In genomic region chr1:154944422-154945159, GRCh38 we compare ENCODE assay signal across 9 cellular contexts. TPM values are rescaled to one million over a fixed set of nuclear protein-coding genes. Genes with fewer than 3 reads are reported as not detected.
A peak's percentile ranks its signal among the peaks of the same experiment; 100 is the strongest.
DNase-seq lines count a peak whose midpoint lies in the region; ATAC-seq and TF ChIP-seq lines count a peak whose summit lies in the region.
"Had no signal": no experiment of that assay in that cellular context is flagged by ENCODE, and none has a peak within 500 bp of the region (broad histone marks: within the 10 kb centered on the region; RNA-seq: fewer than 3 reads in every experiment).

No MANE protein-coding gene starts in this region.

- peaks cover 46% of the 10 kb centered on the region for H3K36me3 ChIP-seq in CD4-positive, CD25-positive, alpha-beta regulatory T cell (ENCODE audit: control insufficient read depth, insufficient read depth, low read length)

- in situ Hi-C loops in ACHN (cut with HindIII; ENCODE audit: low pct_ligation_motif_present, low pct_unique_long_range_greater_than_20kb, low sequenced_read_pairs) = no loop called here

- peaks cover 19% of the 10 kb centered on the region for H3K36me3 Mint-ChIP-seq in CD4-positive, CD25-positive, alpha-beta regulatory T cell
- H3K36me3 Mint-ChIP-seq in naive B cell (peaks cover 4 to 24% of the 10 kb centered on the region in 2 donors), natural killer cell (no peaks in the 10 kb centered on the region)

- H3K9me3 ChIP-seq in CD4-positive, CD25-positive, alpha-beta regulatory T cell (ENCODE audit: control insufficient read depth in 2 of 2, low read length in 2 of 2) = no peaks in the 10 kb centered on the region

- peak overlapping the region in 2 of 4 donors; percentile 38 to 90 for H3K4me3 Mint-ChIP-seq in CD4-positive, CD25-positive, alpha-beta regulatory T cell
- H3K4me3 Mint-ChIP-seq in naive B cell (peak overlapping the region in 5 of 8 donors; percentile 63 to 77 (median 71)), natural killer cell (no peak overlapping the region)

- POLR2A ChIA-PET in GM10248 (lab: Yijun Ruan, JAX) = interaction anchor here (0.8 to 1.6 kb wide), 3 partner anchors 8 to 10 kb away, joined by 3 to 5 read pairs (median 3); partner anchors contain the start of gene PMVK

- no peak for TF ChIP-seq CTCF in natural killer cell (IDR thresholded peaks at IDR 0.05)
- no peak for TF ChIP-seq CTCF in GM10248 (IDR thresholded peaks at IDR 0.05; ENCODE audit: control extremely low read depth, extremely low read depth, low read depth, missing control alignments)

- DNase-seq in CD4-positive, CD25-positive, alpha-beta regulatory T cell = no peak
- DNase-seq in NAMALWA (ENCODE audit: low spot score) (peak; percentile 86), caudate nucleus (lab: John Stamatoyannopoulos, UW) (no peak), naive B cell (no peak), natural killer cell (no peak), ACHN (no peak), GM10248 (ENCODE audit: extremely low spot score) (no peak)
- DNase-seq in stimulated activated CD4-positive, alpha-beta T cell treated with anti-CD3 and anti-CD28 coated beads, Interleukin-2, amount 100 ng/mL, for 24 hours = no peak
- DNase-seq: brain microvascular endothelial cell had no signal

- peaks cover 6% of the 10 kb centered on the region for H3K27me3 Mint-ChIP-seq in CD4-positive, CD25-positive, alpha-beta regulatory T cell
- H3K27me3 Mint-ChIP-seq in naive B cell (no peaks in the 10 kb centered on the region), natural killer cell (ENCODE audit: low read depth in 2 of 2) (no peaks in the 10 kb centered on the region)

- CTCF ChIA-PET in GM10248 (lab: Yijun Ruan, JAX) = interaction anchor here (0.6 to 3.3 kb wide), 29 partner anchors 9 to 464 kb away, joined by 3 to 26 read pairs (median 4); partner anchors contain the start of genes ADAM15, EFNA4, PYGO2 and SHC1

- H3K27ac Mint-ChIP-seq in CD4-positive, CD25-positive, alpha-beta regulatory T cell = peak overlapping the region; percentile 85 to 92 (median 92)
- H3K27ac Mint-ChIP-seq in naive B cell (peak overlapping the region in 5 of 6 donors; percentile 76 to 91 (median 87)), natural killer cell (peak overlapping the region in 1 of 2 donors; percentile 73)

- intact Hi-C loops in natural killer cell (cut with micrococcal nuclease) = no loop called here

- peaks cover 0 to 5% (median 0%) of the 10 kb centered on the region in 7 donors for H3K9me3 Mint-ChIP-seq in CD4-positive, CD25-positive, alpha-beta regulatory T cell
- peaks cover 0 to 1% (median 0%) of the 10 kb centered on the region in 7 donors for H3K9me3 Mint-ChIP-seq in naive B cell
- no peaks in the 10 kb centered on the region for H3K9me3 Mint-ChIP-seq in natural killer cell

- no peak overlapping the region for H3K4me3 ChIP-seq in CD4-positive, CD25-positive, alpha-beta regulatory T cell (ENCODE audit: low read depth, low read length)

- peaks cover 9 to 72% (median 52%) of the 10 kb centered on the region in 4 donors for H3K4me1 Mint-ChIP-seq in CD4-positive, CD25-positive, alpha-beta regulatory T cell
- peaks cover 49 to 59% (median 56%) of the 10 kb centered on the region in 3 donors for H3K4me1 Mint-ChIP-seq in naive B cell
- H3K4me1 Mint-ChIP-seq in natural killer cell = peaks cover 4 to 28% of the 10 kb centered on the region in 2 donors

- H3K27me3 ChIP-seq in CD4-positive, CD25-positive, alpha-beta regulatory T cell (ENCODE audit: control insufficient read depth, insufficient read depth, low read length) = no peaks in the 10 kb centered on the region
- H3K27me3 ChIP-seq: brain microvascular endothelial cell had no signal

- no peak for ATAC-seq in CD4-positive, CD25-positive, alpha-beta regulatory T cell (ENCODE audit: low read depth in 2 of 2)
- ATAC-seq in naive B cell (ENCODE audit: low read depth in 2 of 2) (no peak), natural killer cell (no peak)

- H3K27ac ChIP-seq in CD4-positive, CD25-positive, alpha-beta regulatory T cell (ENCODE audit: insufficient read depth, low read length, poor library complexity, severe bottlenecking) = peak overlapping the region; percentile 86
- peak overlapping the region; percentile 48 for H3K27ac ChIP-seq in caudate nucleus (ENCODE audit: low read depth, low read length)
- H3K27ac ChIP-seq: brain microvascular endothelial cell had no signal

- peaks cover 68% of the 10 kb centered on the region for H3K4me1 ChIP-seq in CD4-positive, CD25-positive, alpha-beta regulatory T cell (ENCODE audit: control insufficient read depth, insufficient read depth, low read length, poor library complexity, severe bottlenecking)

RNA-seq across cellular contexts. Expression of gene PMVK, which starts 8.1 kb away (rescaled TPM):
- 19.1 TPM for total RNA-seq in CD4-positive, CD25-positive, alpha-beta regulatory T cell
- 10 to 100 TPM; 49.3 to 76.9 (median 65.5) TPM for polyA plus RNA-seq in CD4-positive, CD25-positive, alpha-beta regulatory T cell
- polyA plus RNA-seq in naive B cell (ENCODE audit: low read depth in 6 of 6) = 10 to 100 TPM; 30.8 to 45.7 (median 33.3) TPM
- total RNA-seq in natural killer cell = 10 to 100 TPM in 2 of 3 donors, 1 to 10 TPM in 1; 9.0 to 12.1 (median 11.0) TPM

RNA-seq across cellular contexts. Expression of gene PBXIP1, which starts 11.3 kb away (rescaled TPM):
- 774 TPM for total RNA-seq in CD4-positive, CD25-positive, alpha-beta regulatory T cell
- polyA plus RNA-seq in CD4-positive, CD25-positive, alpha-beta regulatory T cell = 100 to 1,000 TPM; 349 to 464 (median 399) TPM
- polyA plus RNA-seq in naive B cell (ENCODE audit: low read depth in 6 of 6) = 10 to 100 TPM; 36.2 to 77.3 (median 69.5) TPM
- 100 to 1,000 TPM; 158 to 200 (median 197) TPM for total RNA-seq in natural killer cell

RNA-seq across cellular contexts. Expression of gene PYGO2, which starts 17.0 kb away (rescaled TPM):
- total RNA-seq in CD4-positive, CD25-positive, alpha-beta regulatory T cell = 41.9 TPM
- 10 to 100 TPM; 30.2 to 47.3 (median 46.9) TPM for polyA plus RNA-seq in CD4-positive, CD25-positive, alpha-beta regulatory T cell
- polyA plus RNA-seq in naive B cell (ENCODE audit: low read depth in 6 of 6) = 10 to 100 TPM in 5 of 6 donors, 1 to 10 TPM in 1; 10.0 to 45.1 (median 29.4) TPM
- total RNA-seq in natural killer cell = 10 to 100 TPM; 21.6 to 32.1 (median 27.5) TPM

RNA-seq across cellular contexts. Expression of gene SHC1, which starts 26.0 kb away (rescaled TPM):
- 71.3 TPM for total RNA-seq in CD4-positive, CD25-positive, alpha-beta regulatory T cell
- 10 to 100 TPM; 27.0 to 40.3 (median 30.3) TPM for polyA plus RNA-seq in CD4-positive, CD25-positive, alpha-beta regulatory T cell
- polyA plus RNA-seq in naive B cell (ENCODE audit: low read depth in 6 of 6) = 10 to 100 TPM; 23.3 to 34.0 (median 26.3) TPM
- total RNA-seq in natural killer cell = 100 to 1,000 TPM in 1 of 3 donors, 10 to 100 TPM in 2; 94.6 to 112 (median 96.8) TPM

RNA-seq across cellular contexts. Expression of gene CKS1B, which starts 29.9 kb away (rescaled TPM):
- 8.5 TPM for total RNA-seq in CD4-positive, CD25-positive, alpha-beta regulatory T cell
- 10 to 100 TPM; 51.3 to 60.0 (median 56.4) TPM for polyA plus RNA-seq in CD4-positive, CD25-positive, alpha-beta regulatory T cell
- polyA plus RNA-seq in naive B cell (ENCODE audit: low read depth in 6 of 6) = 100 to 1,000 TPM; 117 to 196 (median 131) TPM
- total RNA-seq in natural killer cell = 10 to 100 TPM in 2 of 3 donors, 1 to 10 TPM in 1; 8.5 to 13.0 (median 12.9) TPM
